In genomic region chr19:14135985-14136508, GRCh38 we compare ENCODE assay signal across 8 cellular contexts. TPM values are rescaled to one million over a fixed set of nuclear protein-coding genes. Genes with fewer than 3 reads are reported as not detected.
DNase-seq lines count a peak whose midpoint lies in the region; ATAC-seq, FAIRE-seq and TF ChIP-seq lines count a peak whose summit lies in the region.

No MANE protein-coding gene starts in this region.

- DNase-seq in BE2C (no peak), bronchial epithelial cell (ENCODE audit: low read depth) (no peak), epidermal melanocyte (ENCODE audit: insufficient read length, low spot score) (no peak), KG1 (lab: John Stamatoyannopoulos, UW) (no peak)
- DNase-seq in naive thymus-derived CD4-positive, alpha-beta T cell = peak in 1 of 9 donors; percentile 30

- no peaks in the 10 kb centered on the region for H3K27me3 Mint-ChIP-seq in naive thymus-derived CD4-positive, alpha-beta T cell

- peak overlapping the region; percentile 18 to 95 (median 90) for H3K27ac Mint-ChIP-seq in naive thymus-derived CD4-positive, alpha-beta T cell

- no peaks in the 10 kb centered on the region for H3K9me3 ChIP-seq in BE2C
- H3K9me3 ChIP-seq in naive thymus-derived CD4-positive, alpha-beta T cell (ENCODE audit: control insufficient read depth in 2 of 3, low read length in 3 of 3) = no peaks in the 10 kb centered on the region

- H3K4me1 Mint-ChIP-seq in naive thymus-derived CD4-positive, alpha-beta T cell = peaks cover 0 to 39% (median 31%) of the 10 kb centered on the region in 7 donors

- POLR2A ChIA-PET in naive thymus-derived CD4-positive, alpha-beta T cell (lab: Charles Lee) = interaction anchor here (0.5 to 2.8 kb wide), 30 partner anchors 9 to 383 kb away, joined by 3 to 24 read pairs (median 5); partner anchors contain the start of genes ADGRE5, DNAJB1, IL27RA and PRKACA

- no peak for TF ChIP-seq CTCF in BE2C (IDR thresholded peaks at IDR 0.05; ENCODE audit: low read depth, low read length)
- no peak for TF ChIP-seq CTCF in bronchial epithelial cell (IDR thresholded peaks at IDR 0.05; ENCODE audit: insufficient read depth, low read length, severe bottlenecking)

- H3K4me3 Mint-ChIP-seq in naive thymus-derived CD4-positive, alpha-beta T cell = peak overlapping the region; percentile 42 to 97 (median 88)

- H3K4me1 ChIP-seq in BE2C = no peaks in the 10 kb centered on the region
- H3K4me1 ChIP-seq in naive thymus-derived CD4-positive, alpha-beta T cell (ENCODE audit: control insufficient read depth in 2 of 2, insufficient read depth in 2 of 2, low read length in 2 of 2) = peaks cover 8 to 9% of the 10 kb centered on the region in 2 donors

- H3K36me3 Mint-ChIP-seq in naive thymus-derived CD4-positive, alpha-beta T cell = peaks cover 0 to 11% (median 6%) of the 10 kb centered on the region in 5 donors

- peak; percentile 3 for ATAC-seq in HG03571 (IDR thresholded peaks at IDR 0.05; ENCODE audit: unreplicated experiment)
- no peak for ATAC-seq in naive thymus-derived CD4-positive, alpha-beta T cell
- no peak for ATAC-seq in HG02642 (IDR thresholded peaks at IDR 0.05; ENCODE audit: poor library complexity, unreplicated experiment)
- ATAC-seq in GM18511 (IDR thresholded peaks at IDR 0.05; ENCODE audit: unreplicated experiment) = no peak

- no peak for FAIRE-seq in bronchial epithelial cell (lab: Jason Lieb, UNC)

- H3K36me3 ChIP-seq in BE2C = no peaks in the 10 kb centered on the region
- H3K36me3 ChIP-seq in bronchial epithelial cell (ENCODE audit: control insufficient read depth, insufficient read depth, low read length) = no peaks in the 10 kb centered on the region
- H3K36me3 ChIP-seq in naive thymus-derived CD4-positive, alpha-beta T cell (ENCODE audit: control insufficient read depth in 2 of 3, insufficient read depth in 3 of 3, low read length in 3 of 3) = no peaks in the 10 kb centered on the region

- CTCF ChIA-PET in naive thymus-derived CD4-positive, alpha-beta T cell (lab: Charles Lee) = interaction anchor here (0.6 to 9.0 kb wide), 39 partner anchors 10 to 350 kb away, joined by 3 to 39 read pairs (median 4); no protein-coding TSS in a partner anchor

- peak overlapping the region; percentile 72 for H3K27ac ChIP-seq in naive thymus-derived CD4-positive, alpha-beta T cell (ENCODE audit: low read depth, low read length)

- H3K9me3 Mint-ChIP-seq in naive thymus-derived CD4-positive, alpha-beta T cell = no peaks in the 10 kb centered on the region

- intact Hi-C loops in naive thymus-derived CD4-positive, alpha-beta T cell (cut with micrococcal nuclease) = loop anchor here (1.0 to 10.0 kb wide), 19 partner anchors 19 to 551 kb away; partner anchors contain the start of genes DDX39A (in 2 of the 2), DCAF15 (in 1 of the 2), MISP3 (in 1 of the 2) and NDUFB7 (in 1 of the 2)

- H3K4me3 ChIP-seq in BE2C (ENCODE audit: low read depth, low read length) (peak overlapping the region; percentile 69), bronchial epithelial cell (ENCODE audit: low read depth, low read length) (peak overlapping the region; percentile 70)
- H3K4me3 ChIP-seq in naive thymus-derived CD4-positive, alpha-beta T cell (ENCODE audit: low read length) = peak overlapping the region; percentile 73

- no peaks in the 10 kb centered on the region for H3K27me3 ChIP-seq in BE2C
- no peaks in the 10 kb centered on the region for H3K27me3 ChIP-seq in bronchial epithelial cell (ENCODE audit: control insufficient read depth, insufficient read depth, low read length)
- no peaks in the 10 kb centered on the region for H3K27me3 ChIP-seq in naive thymus-derived CD4-positive, alpha-beta T cell (ENCODE audit: control insufficient read depth in 2 of 2, insufficient read depth in 2 of 2, low read length in 2 of 2)

RNA-seq across cellular contexts. Expression of gene ASF1B, which starts 0.3 kb away (rescaled TPM):
- polyA plus RNA-seq in BE2C (2012; ENCODE audit: insufficient read depth, insufficient read length, low read depth) = 3.3 TPM
- total RNA-seq in bronchial epithelial cell = 0.26 and 0.53 TPM in 2 replicates
- 10 to 100 TPM in 1 of 5 experiments, 1 to 10 TPM in 3, under 1 TPM in 1; 0.98 to 79.0 (median 2.1) TPM for total RNA-seq in naive thymus-derived CD4-positive, alpha-beta T cell
- 1 to 10 TPM; 2.4 to 4.5 TPM for polyA plus RNA-seq in naive thymus-derived CD4-positive, alpha-beta T cell

RNA-seq across cellular contexts. Expression of gene PRKACA, which starts 18.5 kb away (rescaled TPM):
- polyA plus RNA-seq in BE2C (2012; ENCODE audit: insufficient read depth, insufficient read length, low read depth) = 27.4 TPM
- total RNA-seq in bronchial epithelial cell = 13.7 and 13.8 TPM in 2 replicates
- total RNA-seq in naive thymus-derived CD4-positive, alpha-beta T cell = 100 to 1,000 TPM in 1 of 5 experiments, 10 to 100 TPM in 4; 41.3 to 101 (median 63.1) TPM
- 1 to 10 TPM; 1.9 to 2.2 TPM for polyA plus RNA-seq in naive thymus-derived CD4-positive, alpha-beta T cell

RNA-seq across cellular contexts. Expression of gene SAMD1, which starts 45.5 kb away (rescaled TPM):
- 76.0 TPM for polyA plus RNA-seq in BE2C (2012; ENCODE audit: insufficient read depth, insufficient read length, low read depth)
- total RNA-seq in bronchial epithelial cell = 14.7 and 16.8 TPM in 2 replicates
- total RNA-seq in naive thymus-derived CD4-positive, alpha-beta T cell = 10 to 100 TPM; 32.6 to 87.3 (median 62.5) TPM
- polyA plus RNA-seq in naive thymus-derived CD4-positive, alpha-beta T cell = 1 to 10 TPM; 3.0 to 4.0 TPM

RNA-seq across cellular contexts. Expression of gene C19orf67, which starts 50.5 kb away (rescaled TPM):
- not detected for polyA plus RNA-seq in BE2C (2012; ENCODE audit: insufficient read depth, insufficient read length, low read depth)
- total RNA-seq in bronchial epithelial cell = not detected in 2 replicates
- total RNA-seq in naive thymus-derived CD4-positive, alpha-beta T cell = under 1 TPM in 3 of 5 experiments, not detected in 2; 0.34 to 0.78 (median 0.60) TPM
- polyA plus RNA-seq in naive thymus-derived CD4-positive, alpha-beta T cell = not detected
